In genomic region chr1:164743991-164744390, GRCh38 we compare ENCODE assay signal across 29 cellular contexts.
"Had no signal": no experiment of that assay in that cellular context is flagged by ENCODE, and none has a peak within 500 bp of the region (broad histone marks: within the 10 kb centered on the region; RNA-seq: fewer than 3 reads in every experiment).

No MANE protein-coding gene starts in this region.

- DNase-seq: activated B cell treated with CpG ODN at 0.5 μM for 24 hours; activated CD4-positive, alpha-beta memory T cell treated with anti-CD3 and anti-CD28 coated beads, Interleukin-2, amount 10 ng/mL, durations not matched to agents 7 days and 5 days; activated CD4-positive, alpha-beta T cell treated with anti-CD3 and anti-CD28 coated beads for 48 hours; activated CD4-positive, CD25-positive, alpha-beta regulatory T cell treated with anti-CD3 and anti-CD28 coated beads, Interleukin-2, amount 50 U/mL, for 72 hours; activated CD8-positive, alpha-beta memory T cell treated with anti-CD3 and anti-CD28 coated beads for 24 hours; activated CD8-positive, alpha-beta memory T cell treated with anti-CD3 and anti-CD28 coated beads, Interleukin-2, amount 10 ng/mL, durations not matched to agents 7 days and 5 days; activated CD8-positive, alpha-beta memory T cell treated with anti-CD3 and anti-CD28 coated beads, Interleukin-2, amount 50 U/mL, for 48 hours; activated effector memory CD4-positive, alpha-beta T cell treated with Interleukin-2 at 50 U/mL for 16 hours; activated naive CD4-positive, alpha-beta T cell treated with anti-CD3 and anti-CD28 coated beads, Interleukin-2, amount 10 ng/mL, durations not matched to agents 7 days and 5 days; activated naive CD8-positive, alpha-beta T cell treated with anti-CD3 and anti-CD28 coated beads, Interleukin-2, amount 50 U/mL, for 24 hours; activated T-cell treated with anti-CD3 and anti-CD28 coated beads, Interleukin-2, amount 50 U/mL, for 48 hours; anterior cingulate cortex; brain microvascular endothelial cell; central memory CD4-positive, alpha-beta T cell; NCI-H1048; NCI-H1105 treated with DMSO at 0.1 percent for 48 hours; NCI-H1436; NCI-H1694; NCI-H1930; NCI-H345; NCI-H524 treated with DMSO at 0.1 percent for 48 hours; SHP77; SJCRH30 had no signal

- H3K36me3 Mint-ChIP-seq: activated CD8-positive, alpha-beta memory T cell treated with anti-CD3 and anti-CD28 coated beads, Interleukin-2, amount 10 ng/mL, durations not matched to agents 7 days and 5 days; activated naive CD4-positive, alpha-beta T cell treated with anti-CD3 and anti-CD28 coated beads, Interleukin-2, amount 10 ng/mL, durations not matched to agents 7 days and 5 days; activated naive CD8-positive, alpha-beta T cell had no signal

- H3K9me3 Mint-ChIP-seq: activated B cell treated with CpG ODN at 0.5 μM for 24 hours; activated CD4-positive, alpha-beta memory T cell treated with anti-CD3 and anti-CD28 coated beads, Interleukin-2, amount 10 ng/mL, durations not matched to agents 7 days and 5 days; activated naive CD4-positive, alpha-beta T cell treated with anti-CD3 and anti-CD28 coated beads, Interleukin-2, amount 10 ng/mL, durations not matched to agents 7 days and 5 days; activated naive CD8-positive, alpha-beta T cell treated with anti-CD3 and anti-CD28 coated beads, Interleukin-2, amount 50 U/mL, for 24 hours; T-helper 1 cell treated with Interleukin-12 subunit alpha and Interleukin-12 subunit beta and Interleukin-4 antibody, amounts not matched to agents 30 μg/mL and 1 μg/mL, for 36 hours; T-helper 2 cell treated with Interferon-gamma antibody and Interleukin-4, amounts not matched to agents 5 μg/mL and 100 μg/mL, for 36 hours had no signal

- H3K27me3 Mint-ChIP-seq: activated B cell treated with CpG ODN at 0.5 μM for 24 hours; activated CD4-positive, alpha-beta memory T cell treated with anti-CD3 and anti-CD28 coated beads, Interleukin-2, amount 10 ng/mL, durations not matched to agents 7 days and 5 days; activated CD8-positive, alpha-beta memory T cell treated with anti-CD3 and anti-CD28 coated beads, Interleukin-2, amount 10 ng/mL, durations not matched to agents 7 days and 5 days; activated naive CD4-positive, alpha-beta T cell treated with anti-CD3 and anti-CD28 coated beads, Interleukin-2, amount 10 ng/mL, durations not matched to agents 7 days and 5 days; activated naive CD8-positive, alpha-beta T cell treated with anti-CD3 and anti-CD28 coated beads, Interleukin-2, amount 50 U/mL, for 24 hours had no signal

- H3K27me3 ChIP-seq: brain microvascular endothelial cell, SJCRH30 had no signal

- H3K4me1 Mint-ChIP-seq: activated B cell treated with CpG ODN at 0.5 μM for 24 hours; activated CD4-positive, alpha-beta memory T cell treated with anti-CD3 and anti-CD28 coated beads, Interleukin-2, amount 10 ng/mL, durations not matched to agents 7 days and 5 days; activated CD8-positive, alpha-beta memory T cell treated with anti-CD3 and anti-CD28 coated beads, Interleukin-2, amount 10 ng/mL, durations not matched to agents 7 days and 5 days; activated naive CD4-positive, alpha-beta T cell treated with anti-CD3 and anti-CD28 coated beads, Interleukin-2, amount 10 ng/mL, durations not matched to agents 7 days and 5 days; activated naive CD8-positive, alpha-beta T cell treated with anti-CD3 and anti-CD28 coated beads, Interleukin-2, amount 50 U/mL, for 24 hours had no signal

- H3K36me3 ChIP-seq: brain microvascular endothelial cell, SJCRH30 had no signal

- H3K4me3 Mint-ChIP-seq: activated B cell treated with CpG ODN at 0.5 μM for 24 hours; activated CD4-positive, alpha-beta memory T cell treated with anti-CD3 and anti-CD28 coated beads, Interleukin-2, amount 10 ng/mL, durations not matched to agents 7 days and 5 days; activated CD8-positive, alpha-beta memory T cell treated with anti-CD3 and anti-CD28 coated beads, Interleukin-2, amount 10 ng/mL, durations not matched to agents 7 days and 5 days; activated naive CD4-positive, alpha-beta T cell treated with anti-CD3 and anti-CD28 coated beads, Interleukin-2, amount 10 ng/mL, durations not matched to agents 7 days and 5 days; activated naive CD8-positive, alpha-beta T cell; activated naive CD8-positive, alpha-beta T cell treated with anti-CD3 and anti-CD28 coated beads, Interleukin-2, amount 50 U/mL, for 24 hours; T-helper 1 cell treated with Interleukin-12 subunit alpha and Interleukin-12 subunit beta and Interleukin-4 antibody, amounts not matched to agents 30 μg/mL and 1 μg/mL, for 36 hours; T-helper 2 cell treated with Interferon-gamma antibody and Interleukin-4, amounts not matched to agents 5 μg/mL and 100 μg/mL, for 36 hours had no signal

- H3K27ac Mint-ChIP-seq: activated B cell treated with CpG ODN at 0.5 μM for 24 hours; activated CD4-positive, alpha-beta memory T cell treated with anti-CD3 and anti-CD28 coated beads, Interleukin-2, amount 10 ng/mL, durations not matched to agents 7 days and 5 days; activated CD8-positive, alpha-beta memory T cell treated with anti-CD3 and anti-CD28 coated beads, Interleukin-2, amount 10 ng/mL, durations not matched to agents 7 days and 5 days; activated naive CD4-positive, alpha-beta T cell treated with anti-CD3 and anti-CD28 coated beads, Interleukin-2, amount 10 ng/mL, durations not matched to agents 7 days and 5 days; activated naive CD8-positive, alpha-beta T cell; activated naive CD8-positive, alpha-beta T cell treated with anti-CD3 and anti-CD28 coated beads, Interleukin-2, amount 50 U/mL, for 24 hours; T-helper 1 cell treated with Interleukin-12 subunit alpha and Interleukin-12 subunit beta and Interleukin-4 antibody, amounts not matched to agents 30 μg/mL and 1 μg/mL, for 36 hours; T-helper 2 cell treated with Interferon-gamma antibody and Interleukin-4, amounts not matched to agents 5 μg/mL and 100 μg/mL, for 36 hours had no signal

- H3K27ac ChIP-seq: brain microvascular endothelial cell, SJCRH30, SK-N-MC, VCaP had no signal

- H3K4me3 ChIP-seq: SJCRH30, SK-N-MC had no signal

- ATAC-seq: activated CD8-positive, alpha-beta memory T cell treated with anti-CD3 and anti-CD28 coated beads, Interleukin-2, amount 10 ng/mL, durations not matched to agents 7 days and 5 days; activated naive CD8-positive, alpha-beta T cell treated with anti-CD3 and anti-CD28 coated beads, Interleukin-2, amount 50 U/mL, for 24 hours; Panc1 had no signal
